8 cellular contexts compared by ENCODE assay signal in genomic region chr2:219178377-219179175, GRCh38. TPM values are rescaled to one million over a fixed set of nuclear protein-coding genes. Genes with fewer than 3 reads are reported as not detected.
DNase-seq lines count a peak whose midpoint lies in the region; ATAC-seq and TF ChIP-seq lines count a peak whose summit lies in the region.

No MANE protein-coding gene starts in this region.

- DNase-seq in NCI-H146 (lab: John Stamatoyannopoulos, UW): peak; percentile 38
- no peak for DNase-seq in NCI-H146 treated with DMSO at 0.1 percent for 48 hours (lab: John Stamatoyannopoulos, UW; ENCODE audit: unreplicated experiment)
- peak; percentile 44 for DNase-seq in NCI-H69 (lab: John Stamatoyannopoulos, UW)
- peak; percentile 15 for DNase-seq in activated gamma-delta T cell treated with anti-CD3 and anti-CD28 coated beads, Interleukin-2, amount 50 U/mL, for 16 hours (ENCODE audit: low read depth)
- DNase-seq in glomerular visceral epithelial cell (ENCODE audit: extremely low spot score): peak; percentile 47
- DNase-seq in osteocyte (ENCODE audit: extremely low spot score, unreplicated experiment): no peak
- DNase-seq in NCI-H774 (lab: John Stamatoyannopoulos, UW): no peak

- no peak for TF ChIP-seq CTCF in osteocyte (IDR thresholded peaks at IDR 0.05)

- no peaks in the 10 kb centered on the region for H3K27me3 Mint-ChIP-seq in osteocyte (ENCODE audit: unreplicated experiment)

- H3K27ac Mint-ChIP-seq in osteocyte (ENCODE audit: unreplicated experiment): peak overlapping the region; percentile 67

- H3K4me3 Mint-ChIP-seq in osteocyte (ENCODE audit: unreplicated experiment): peak overlapping the region; percentile 80

- H3K9me3 Mint-ChIP-seq in osteocyte (ENCODE audit: unreplicated experiment): no peaks in the 10 kb centered on the region

- peaks cover 33% of the 10 kb centered on the region for H3K36me3 Mint-ChIP-seq in osteocyte (ENCODE audit: unreplicated experiment)

- ATAC-seq in HG02623 (IDR thresholded peaks at IDR 0.05; ENCODE audit: unreplicated experiment): peak; percentile 9

- peaks cover 24% of the 10 kb centered on the region for H3K4me1 Mint-ChIP-seq in osteocyte (ENCODE audit: unreplicated experiment)

RNA-seq across cellular contexts. Expression of gene RETREG2, which starts 0.5 kb away (rescaled TPM):
- 101 and 110 TPM in 2 replicates for total RNA-seq in osteocyte

RNA-seq across cellular contexts. Expression of gene CNPPD1, which starts 1.9 kb away (rescaled TPM):
- total RNA-seq in osteocyte: 42.8 and 45.7 TPM in 2 replicates

RNA-seq across cellular contexts. Expression of gene SLC23A3, which starts 8.7 kb away (rescaled TPM):
- 2.8 and 5.2 TPM in 2 replicates for total RNA-seq in osteocyte

RNA-seq across cellular contexts. Expression of gene NHEJ1, which starts 18.0 kb away (rescaled TPM):
- 18.0 and 19.3 TPM in 2 replicates for total RNA-seq in osteocyte

RNA-seq across cellular contexts. Expression of gene ZFAND2B, which starts 28.0 kb away (rescaled TPM):
- 30.0 and 31.4 TPM in 2 replicates for total RNA-seq in osteocyte

Comparison
In these comparisons a context has a peak if more than half of its experiments do, and no peak if none do; other contexts are left out.
1. DNase-seq: peak in NCI-H146 (single experiment), NCI-H69 (single experiment), activated gamma-delta T cell treated with anti-CD3 and anti-CD28 coated beads, Interleukin-2, amount 50 U/mL, for 16 hours (single experiment) and glomerular visceral epithelial cell (single experiment); none in NCI-H146 treated with DMSO at 0.1 percent for 48 hours (single experiment), osteocyte (single experiment) and NCI-H774 (single experiment).